16 cellular contexts compared by ENCODE assay signal in the genomic region with DNA sequence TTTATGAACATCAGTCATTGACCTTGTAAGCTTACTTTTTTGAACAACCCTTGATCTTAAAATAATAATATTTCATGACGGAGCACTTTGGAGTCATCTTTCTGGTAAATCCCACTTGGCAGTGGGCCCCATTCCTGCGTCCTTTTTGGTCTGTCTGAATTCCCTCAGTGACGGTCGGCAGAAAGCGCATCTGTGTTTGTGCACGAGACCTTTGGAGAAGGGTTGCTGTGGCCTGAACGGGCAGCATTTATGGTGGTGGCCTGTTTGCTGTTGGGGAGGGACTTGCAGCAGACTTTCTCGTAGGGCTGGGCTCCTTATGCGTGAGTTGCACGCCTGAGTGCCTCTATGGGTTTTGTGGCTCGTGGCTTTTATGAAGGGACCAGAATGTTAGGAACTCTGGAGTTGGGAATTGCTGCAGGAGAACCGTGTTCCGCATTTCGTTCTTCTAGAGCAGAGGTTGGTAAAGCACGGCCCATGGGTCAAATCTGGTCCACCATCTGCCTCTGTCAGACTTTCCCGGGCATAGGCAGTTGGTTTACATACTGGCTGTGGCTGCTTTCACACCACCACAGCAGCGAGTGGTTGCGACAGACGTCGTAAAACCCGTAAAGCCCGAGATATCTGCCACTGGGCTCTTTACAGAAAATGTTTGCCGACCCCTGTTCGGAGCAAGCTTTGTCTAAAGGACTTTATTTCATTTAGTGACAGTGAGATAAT. TPM values are rescaled to one million over a fixed set of nuclear protein-coding genes. Genes with fewer than 3 reads are reported as not detected.
DNase-seq lines count a peak whose midpoint lies in the region; ATAC-seq and TF ChIP-seq lines count a peak whose summit lies in the region.
"Had no signal": no experiment of that assay in that cellular context is flagged by ENCODE, and none has a peak within 500 bp of the region (broad histone marks: within the 10 kb centered on the region; RNA-seq: fewer than 3 reads in every experiment).

No MANE protein-coding gene starts in this region.

- no peaks in the 10 kb centered on the region for H3K79me2 ChIP-seq in OCI-LY7 (ENCODE audit: insufficient read depth, low read depth, low read length)

- H2BK120ac ChIP-seq in mesenchymal stem cell (ENCODE audit: low read depth, low read length): no peak overlapping the region

- H3K4me1 ChIP-seq in mesenchymal stem cell (ENCODE audit: control insufficient read depth, insufficient read depth, low read depth, low read length) (peaks cover 2% of the 10 kb centered on the region), tibial nerve (peaks cover 0 to 18% (median 11%) of the 10 kb centered on the region in 4 donors), ascending aorta (peaks cover 3 to 4% of the 10 kb centered on the region in 2 donors), OCI-LY7 (ENCODE audit: insufficient read depth, low read length, poor library complexity, severe bottlenecking) (peaks cover 18% of the 10 kb centered on the region), spleen (peaks cover 21 to 55% (median 30%) of the 10 kb centered on the region in 6 donors)
- H3K4me1 ChIP-seq: thyroid gland had no signal

- DNase-seq in activated T-cell treated with anti-CD3 and anti-CD28 coated beads, Interleukin-2, amount 50 U/mL, for 72 hours: no peak
- DNase-seq in activated T-cell treated with anti-CD3 and anti-CD28 coated beads for 4 hours (no peak), NOMO-1 treated with DMSO at 0.1 percent for 48 hours (lab: John Stamatoyannopoulos, UW; ENCODE audit: unreplicated experiment) (peak; percentile 68), mesenchymal stem cell (peak; percentile 29), tibial nerve (ENCODE audit: low spot score in 2 of 2) (peak; percentile 46 to 57), ascending aorta (ENCODE audit: low spot score in 2 of 2) (no peak), OCI-LY7 (ENCODE audit: low spot score) (no peak), spleen (no peak)
- DNase-seq: anterior cingulate cortex, cortex of kidney, left ventricle myocardium inferior, NCI-H1105 treated with DMSO at 0.1 percent for 48 hours, NCI-H524, thyroid gland had no signal

- no peak overlapping the region for H3K4ac ChIP-seq in mesenchymal stem cell (ENCODE audit: low read depth in 1 of 2, low read length in 2 of 2)

- H2BK12ac ChIP-seq in mesenchymal stem cell (ENCODE audit: low read length in 2 of 2): no peak overlapping the region

- BruUV-seq in OCI-LY7 (replicated peaks; lab: Mats Ljungman, UMichigan): no TSS peak

- H3K9me2 ChIP-seq in OCI-LY7 (ENCODE audit: insufficient read depth, low read length): no peaks in the 10 kb centered on the region

- H3K27me3 ChIP-seq in mesenchymal stem cell (ENCODE audit: control insufficient read depth in 1 of 2, insufficient read depth in 1 of 2, low read length in 2 of 2) (no peaks in the 10 kb centered on the region), tibial nerve (no peaks in the 10 kb centered on the region), ascending aorta (no peaks in the 10 kb centered on the region), spleen (replicated peaks in 1 of 7) (no peaks in the 10 kb centered on the region)
- H3K27me3 ChIP-seq: thyroid gland had no signal

- no peaks in the 10 kb centered on the region for H3K9me3 ChIP-seq in mesenchymal stem cell (ENCODE audit: control insufficient read depth, low read length)
- H3K9me3 ChIP-seq in tibial nerve: no peaks in the 10 kb centered on the region
- no peaks in the 10 kb centered on the region for H3K9me3 ChIP-seq in ascending aorta
- H3K9me3 ChIP-seq in OCI-LY7 (ENCODE audit: low read length): no peaks in the 10 kb centered on the region
- H3K9me3 ChIP-seq in spleen: no peaks in the 10 kb centered on the region
- H3K9me3 ChIP-seq: left ventricle myocardium inferior, neutrophil, thyroid gland had no signal

- POLR2A ChIA-PET in OCI-LY7 (lab: Charles Lee): interaction anchor here (0.9 to 1.2 kb wide), 4 partner anchors 10 to 97 kb away, joined by 3 to 5 read pairs (median 4); no protein-coding TSS in a partner anchor

- 87% methylated on average over 24 of the region's 24 CpGs for WGBS in mesenchymal stem cell
- 82% methylated on average over 24 of the region's 24 CpGs for WGBS in tibial nerve, 2 donors
- 76 to 93% (median 85%) methylated on average over 23 to 24 of the region's 24 CpGs for whole genome bisulfite sequencing in spleen, 5 donors

- CTCF ChIA-PET in OCI-LY7 (lab: Charles Lee; ENCODE audit: unreplicated experiment): interaction anchor here (0.6 kb wide), 1 partner anchor 30 kb away, joined by 4 read pairs; the partner anchor contains the start of gene LPIN1

- peak overlapping the region; percentile 51 for H4K8ac ChIP-seq in mesenchymal stem cell (ENCODE audit: low read length)

- peak in 1 of 2 donors; percentile 31 for TF ChIP-seq EP300 in tibial nerve (IDR thresholded peaks at IDR 0.05)

- H3K4me3 Mint-ChIP-seq in activated T-cell treated with anti-CD3 and anti-CD28 coated beads, Interleukin-2, amount 50 U/mL, for 72 hours: peak overlapping the region in 1 of 2 donors; percentile 69

- no peak overlapping the region for H3K9ac ChIP-seq in mesenchymal stem cell (ENCODE audit: low read length)

- no peak for ATAC-seq in activated T-cell treated with anti-CD3 and anti-CD28 coated beads, Interleukin-2, amount 50 U/mL, for 72 hours (replicated peaks in 1 of 2)
- ATAC-seq: esophagus mucosa had no signal

- no peak overlapping the region for H4K91ac ChIP-seq in mesenchymal stem cell (ENCODE audit: low read length)

- peaks cover 10 to 32% of the 10 kb centered on the region in 2 donors for H3K36me3 Mint-ChIP-seq in activated T-cell treated with anti-CD3 and anti-CD28 coated beads, Interleukin-2, amount 50 U/mL, for 72 hours (ENCODE audit: insufficient read depth in 2 of 2)

- H4K20me1 ChIP-seq in OCI-LY7 (ENCODE audit: insufficient read depth, low read length): no peaks in the 10 kb centered on the region

- peaks cover 7% of the 10 kb centered on the region for H3K79me1 ChIP-seq in mesenchymal stem cell (replicated peaks; ENCODE audit: low read length, poor library complexity, severe bottlenecking)

- H3K4me2 ChIP-seq in mesenchymal stem cell (ENCODE audit: low read length, poor library complexity, severe bottlenecking): no peak overlapping the region
- no peak overlapping the region for H3K4me2 ChIP-seq in OCI-LY7 (ENCODE audit: low read length)

- H3K27ac ChIP-seq in mesenchymal stem cell (ENCODE audit: low read length, poor library complexity, severe bottlenecking) (no peak overlapping the region), tibial nerve (peak overlapping the region in 2 of 4 donors; percentile 39 to 64), ascending aorta (no peak overlapping the region), OCI-LY7 (ENCODE audit: low read depth, low read length, poor library complexity, severe bottlenecking) (no peak overlapping the region), spleen (peak overlapping the region in 1 of 8 donors; percentile 58)
- H3K27ac ChIP-seq: left ventricle myocardium inferior, neutrophil, thyroid gland had no signal

- no peak overlapping the region for H2AK5ac ChIP-seq in mesenchymal stem cell (ENCODE audit: low read length, severe bottlenecking)

- no peak for TF ChIP-seq CTCF in tibial nerve (IDR thresholded peaks at IDR 0.05)
- no peak for TF ChIP-seq CTCF in ascending aorta (IDR thresholded peaks at IDR 0.05)
- no peak for TF ChIP-seq CTCF in OCI-LY7 (conservative IDR thresholded peaks at IDR 0.05; ENCODE audit: low read length)
- no peak for TF ChIP-seq CTCF in spleen (IDR thresholded peaks at IDR 0.05 in 8 of 11, conservative IDR thresholded peaks at IDR 0.05 in 3 of 11)

- no peak overlapping the region for H2BK5ac ChIP-seq in mesenchymal stem cell (ENCODE audit: low read depth, low read length, poor library complexity, severe bottlenecking)

- H3K27ac Mint-ChIP-seq in activated T-cell treated with anti-CD3 and anti-CD28 coated beads, Interleukin-2, amount 50 U/mL, for 72 hours: peak overlapping the region; percentile 47

- TF ChIP-seq POLR2A in tibial nerve (IDR thresholded peaks at IDR 0.05): no peak
- no peak for TF ChIP-seq POLR2A in spleen (IDR thresholded peaks at IDR 0.05)

- H2BK15ac ChIP-seq in mesenchymal stem cell (ENCODE audit: low read depth, poor library complexity, severe bottlenecking): no peak overlapping the region

- H3K4me3 ChIP-seq in mesenchymal stem cell (ENCODE audit: insufficient read depth in 1 of 2, low read depth in 1 of 2, low read length in 2 of 2): no peak overlapping the region
- H3K4me3 ChIP-seq in tibial nerve: no peak overlapping the region
- H3K4me3 ChIP-seq in ascending aorta: no peak overlapping the region
- H3K4me3 ChIP-seq in OCI-LY7 (ENCODE audit: low read depth, low read length, poor library complexity, severe bottlenecking): no peak overlapping the region
- H3K4me3 ChIP-seq in spleen: no peak overlapping the region
- H3K4me3 ChIP-seq: left ventricle myocardium inferior, thyroid gland had no signal

- H3K9me3 Mint-ChIP-seq in activated T-cell treated with anti-CD3 and anti-CD28 coated beads, Interleukin-2, amount 50 U/mL, for 72 hours: no peaks in the 10 kb centered on the region

- intact Hi-C loops in ascending aorta (cut with DNase I): no loop called here
- intact Hi-C loops in OCI-LY7 (cut with micrococcal nuclease; ENCODE audit: unreplicated experiment): no loop called here
- intact Hi-C loops in spleen (cut with DNase I; ENCODE audit: low total_unique reads): loop anchor here (5.0 to 10.0 kb wide), 2 partner anchors 35 to 302 kb away; no protein-coding TSS in a partner anchor

- H3K4me1 Mint-ChIP-seq in activated T-cell treated with anti-CD3 and anti-CD28 coated beads, Interleukin-2, amount 50 U/mL, for 72 hours (ENCODE audit: low read depth): peaks cover 54% of the 10 kb centered on the region

- no peak overlapping the region for H3K14ac ChIP-seq in mesenchymal stem cell (ENCODE audit: low read length in 2 of 2)

- H3K23ac ChIP-seq in mesenchymal stem cell (ENCODE audit: low read length in 2 of 2): no peak overlapping the region

- no peak overlapping the region for H2AFZ ChIP-seq in mesenchymal stem cell (ENCODE audit: low read depth, low read length)
- H2AFZ ChIP-seq in OCI-LY7 (ENCODE audit: low read length): no peak overlapping the region

- H3K27me3 Mint-ChIP-seq in activated T-cell treated with anti-CD3 and anti-CD28 coated beads, Interleukin-2, amount 50 U/mL, for 72 hours (ENCODE audit: low read depth): no peaks in the 10 kb centered on the region

- peaks cover 14 to 86% of the 10 kb centered on the region in 2 experiments for H3K36me3 ChIP-seq in mesenchymal stem cell (ENCODE audit: control insufficient read depth in 1 of 2, insufficient read depth in 2 of 2, low read depth in 1 of 2, low read length in 2 of 2)
- peaks cover 0 to 54% (median 0%) of the 10 kb centered on the region in 3 donors for H3K36me3 ChIP-seq in tibial nerve
- peaks cover 33 to 42% of the 10 kb centered on the region in 2 donors for H3K36me3 ChIP-seq in ascending aorta
- H3K36me3 ChIP-seq in OCI-LY7 (ENCODE audit: insufficient read depth, low read length): peaks cover 76% of the 10 kb centered on the region
- H3K36me3 ChIP-seq in spleen: peaks cover 0 to 68% (median 30%) of the 10 kb centered on the region in 6 donors
- H3K36me3 ChIP-seq: neutrophil had no signal

- H3K18ac ChIP-seq in mesenchymal stem cell (ENCODE audit: low read depth in 1 of 2, low read length in 2 of 2): no peak overlapping the region

RNA-seq across cellular contexts. Expression of gene LPIN1, which starts 30.8 kb away (rescaled TPM):
- 10 to 100 TPM; 45.4 to 63.2 TPM for total RNA-seq in activated T-cell treated with anti-CD3 and anti-CD28 coated beads, Interleukin-2, amount 50 U/mL, for 72 hours
- polyA plus RNA-seq in mesenchymal stem cell (2013, experiment 1 of 2): 42.3 TPM
- 40.8 TPM for polyA plus RNA-seq in mesenchymal stem cell (2013, experiment 2 of 2)
- total RNA-seq in tibial nerve (100 to 1,000 TPM; 170 to 202 (median 172) TPM), ascending aorta (13.8 TPM), OCI-LY7 (2022) (65.6 and 70.2 TPM in 2 replicates), spleen (10 to 100 TPM; 27.3 to 55.7 (median 47.6) TPM)
- 46.6 and 56.9 TPM in 2 replicates for total RNA-seq in OCI-LY7 (2014; rRNA removed; shearing (Covaris generic))
- 10 to 100 TPM; 12.3 to 16.1 (median 15.4) TPM for polyA plus RNA-seq in spleen

Comparison
In these comparisons a context has a peak if more than half of its experiments do, and no peak if none do; other contexts are left out.
1. DNase-seq: peak in NOMO-1 treated with DMSO at 0.1 percent for 48 hours (single experiment), mesenchymal stem cell (single experiment) and tibial nerve (2 of 2); none in activated T-cell treated with anti-CD3 and anti-CD28 coated beads, Interleukin-2, amount 50 U/mL, for 72 hours (0 of 2), activated T-cell treated with anti-CD3 and anti-CD28 coated beads for 4 hours (single experiment), ascending aorta (0 of 2), OCI-LY7 (single experiment) and spleen (single experiment).